ENCODE assay signal across 8 cellular contexts in the genomic region with DNA sequence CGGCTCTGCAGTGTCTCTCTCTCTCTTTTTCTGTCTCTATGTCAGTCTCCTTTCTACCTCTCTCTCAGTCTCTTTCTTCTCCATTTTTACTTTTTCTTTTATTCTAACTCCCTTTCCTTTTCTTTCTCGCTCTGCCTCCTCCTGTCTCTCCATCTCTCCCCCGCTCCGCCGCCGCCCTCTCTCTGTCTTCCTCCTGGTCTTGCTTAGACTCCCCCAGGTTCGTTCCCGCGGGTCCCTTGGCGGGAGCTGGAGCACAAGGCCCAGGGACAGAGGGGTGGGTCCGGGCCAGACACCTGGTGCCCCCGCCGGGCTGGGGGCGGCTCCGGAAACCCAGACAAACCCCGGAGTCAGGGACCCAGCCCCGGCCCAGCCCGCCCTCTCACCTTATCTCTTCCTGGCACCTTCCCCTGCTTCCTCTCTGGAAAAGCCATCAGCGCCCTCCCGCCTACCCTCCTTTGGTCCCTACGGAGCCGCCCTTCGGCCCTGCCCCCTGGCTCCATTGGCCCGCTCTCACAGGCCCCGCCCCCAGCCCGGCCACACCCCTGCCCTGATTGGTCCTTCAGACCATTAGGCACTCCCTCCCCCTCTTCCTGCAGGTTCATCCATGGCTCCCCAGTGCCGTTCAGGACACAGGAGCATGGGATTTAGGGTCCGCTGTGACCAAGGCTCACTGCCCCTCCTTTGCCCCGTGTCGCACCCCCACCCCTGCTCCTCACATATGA. TPM values are rescaled to one million over a fixed set of nuclear protein-coding genes. Genes with fewer than 3 reads are reported as not detected.
DNase-seq lines count a peak whose midpoint lies in the region; ATAC-seq, FAIRE-seq and TF ChIP-seq lines count a peak whose summit lies in the region.

No MANE protein-coding gene starts in this region.

- peaks cover 44% of the 10 kb centered on the region for H3K27me3 Mint-ChIP-seq in brain

- no peaks in the 10 kb centered on the region for H3K27me3 ChIP-seq in HAP-1 (ENCODE audit: low read depth)
- H3K27me3 ChIP-seq in RWPE2 (ENCODE audit: insufficient read depth, poor library complexity, severe bottlenecking): no peaks in the 10 kb centered on the region
- H3K27me3 ChIP-seq in keratinocyte (ENCODE audit: control insufficient read depth, extremely low read depth, insufficient read depth, low read length): no peaks in the 10 kb centered on the region

- peaks cover 12% of the 10 kb centered on the region for H3K4me1 Mint-ChIP-seq in brain

- H3K9me3 Mint-ChIP-seq in brain: peaks cover 0 to 11% (median 0%) of the 10 kb centered on the region in 5 experiments

- no peak for TF ChIP-seq CTCF in RWPE2 (IDR thresholded peaks at IDR 0.05; ENCODE audit: poor library complexity, severe bottlenecking)
- TF ChIP-seq CTCF in brain (conservative IDR thresholded peaks at IDR 0.05): no peak
- TF ChIP-seq CTCF in keratinocyte (optimal IDR thresholded peaks at IDR 0.05 in 1 of 3, IDR thresholded peaks at IDR 0.05 in 1 of 3, conservative IDR thresholded peaks at IDR 0.05 in 1 of 3; ENCODE audit: extremely low read depth in 1 of 3, insufficient read depth in 2 of 3, low read length in 3 of 3): no peak

- DNase-seq in HAP-1 (ENCODE audit: low spot score in 2 of 2) (peak; percentile 25 to 90), RWPE2 (ENCODE audit: low spot score) (no peak), keratinocyte (ENCODE audit: low read depth, low spot score) (no peak)
- DNase-seq in stimulated activated CD4-positive, alpha-beta T cell treated with anti-CD3 and anti-CD28 coated beads, Interleukin-2, amount 100 ng/mL, for 48 hours: peak; percentile 52 to 62

- H3K27ac ChIP-seq in RWPE2 (ENCODE audit: poor library complexity, severe bottlenecking) (peak overlapping the region; percentile 97), keratinocyte (ENCODE audit: control insufficient read depth, insufficient read depth, low read length) (peak overlapping the region; percentile 94)

- H3K9me1 ChIP-seq in keratinocyte (ENCODE audit: control insufficient read depth, extremely low read depth, insufficient read depth, low read length): no peaks in the 10 kb centered on the region

- peak overlapping the region; percentile 77 for H3K9ac ChIP-seq in keratinocyte (ENCODE audit: control insufficient read depth, extremely low read depth, insufficient read depth, low read length)

- peaks cover 25% of the 10 kb centered on the region for H3K79me2 ChIP-seq in keratinocyte (ENCODE audit: control insufficient read depth, insufficient read depth, low read length)

- H3K9me3 ChIP-seq in HAP-1: no peaks in the 10 kb centered on the region
- H3K9me3 ChIP-seq in RWPE2 (ENCODE audit: severe bottlenecking): no peaks in the 10 kb centered on the region
- H3K9me3 ChIP-seq in keratinocyte (ENCODE audit: control insufficient read depth, low read depth, low read length): no peaks in the 10 kb centered on the region

- no peak overlapping the region for H2AFZ ChIP-seq in keratinocyte (ENCODE audit: control insufficient read depth, low read length)

- H3K4me3 ChIP-seq in HAP-1: peak overlapping the region; percentile 28
- H3K4me3 ChIP-seq in RWPE2 (ENCODE audit: severe bottlenecking): peak overlapping the region; percentile 21
- H3K4me3 ChIP-seq in keratinocyte (ENCODE audit: control insufficient read depth in 2 of 3, extremely low read depth in 1 of 3, insufficient read depth in 2 of 3, low read depth in 1 of 3, low read length in 3 of 3): peak overlapping the region; percentile 19 to 67 (median 66)

- dilution Hi-C loops in keratinocyte (cut with MboI; ENCODE audit: extremely low pct_ligation_motif_present, low sequenced_read_pairs): no loop called here

- H3K36me3 ChIP-seq in HAP-1 (replicated peaks): no peaks in the 10 kb centered on the region
- peaks cover 93% of the 10 kb centered on the region for H3K36me3 ChIP-seq in RWPE2 (ENCODE audit: low read depth)
- H3K36me3 ChIP-seq in keratinocyte (ENCODE audit: control insufficient read depth in 2 of 2, extremely low read depth in 1 of 2, insufficient read depth in 2 of 2, low read length in 2 of 2): peaks cover 22 to 40% of the 10 kb centered on the region in 2 experiments

- in situ Hi-C loops in HAP-1 (cut with MboI; ENCODE audit: low sequenced_read_pairs): no loop called here

- peaks cover 41% of the 10 kb centered on the region for H3K36me3 Mint-ChIP-seq in brain

- no peaks in the 10 kb centered on the region; the same call in 1 of the 2 replicates for H3K4me1 ChIP-seq in HAP-1
- peaks cover 34% of the 10 kb centered on the region for H3K4me1 ChIP-seq in RWPE2 (ENCODE audit: insufficient read depth, poor library complexity, severe bottlenecking)
- H3K4me1 ChIP-seq in keratinocyte (ENCODE audit: control insufficient read depth, extremely low read depth, insufficient read depth, low read length): peaks cover 37% of the 10 kb centered on the region

- H3K4me3 Mint-ChIP-seq in brain: peak overlapping the region; percentile 61 to 77 (median 62)

- FAIRE-seq in keratinocyte (lab: Jason Lieb, UNC): peak; percentile 23

- peak overlapping the region in 2 of 5 experiments; percentile 39 to 76 for H3K27ac Mint-ChIP-seq in brain

- peak overlapping the region; percentile 90 for H3K4me2 ChIP-seq in keratinocyte (ENCODE audit: control insufficient read depth, extremely low read depth, insufficient read depth, low read depth, low read length)

- H4K20me1 ChIP-seq in keratinocyte (ENCODE audit: control insufficient read depth, extremely low read depth, insufficient read depth, low read length): peaks cover 2% of the 10 kb centered on the region

- ATAC-seq in RWPE2 (ENCODE audit: low read depth): peak; percentile 21; the same call in 1 of the 3 replicates
- ATAC-seq in HG03196 (IDR thresholded peaks at IDR 0.05; ENCODE audit: unreplicated experiment): no peak
- ATAC-seq in HG02885 (IDR thresholded peaks at IDR 0.05; ENCODE audit: poor library complexity, unreplicated experiment): no peak
- ATAC-seq in HG03342 (IDR thresholded peaks at IDR 0.05; ENCODE audit: unreplicated experiment): no peak

RNA-seq across cellular contexts. Expression of a gene that starts 15.4 kb away (rescaled TPM):
- polyA plus RNA-seq in brain (ENCODE audit: insufficient read depth, low read depth, low replicate concordance) (421 TPM), keratinocyte (64.5 to 80.2 TPM (median 73.9 TPM) in 3 replicates)
- 126 TPM for polyA plus RNA-seq in keratinocyte (2011; ENCODE audit: low read depth)
- polyA plus RNA-seq in keratinocyte (2011; cell fraction: cytosol; rRNA removed): 33.7 and 90.4 TPM in 2 replicates
- 50.2 and 59.6 TPM in 2 replicates for polyA plus RNA-seq in keratinocyte (2011; cell fraction: nucleus; rRNA removed)
- 137 and 149 TPM in 2 replicates for polyA plus RNA-seq in keratinocyte (2012; ENCODE audit: low replicate concordance)
- 29.1 to 62.5 TPM (median 32.3 TPM) in 3 replicates for polyA minus RNA-seq in keratinocyte
- 129 TPM for polyA minus RNA-seq in keratinocyte (2011; cell fraction: cytosol; rRNA and poly(A)+ RNA removed)
- 28.0 and 30.9 TPM in 2 replicates for polyA minus RNA-seq in keratinocyte (2011; cell fraction: nucleus; rRNA and poly(A)+ RNA removed)

RNA-seq across cellular contexts. Expression of a gene that starts 16.7 kb away (rescaled TPM):
- 21.0 TPM for polyA plus RNA-seq in brain (ENCODE audit: insufficient read depth, low read depth, low replicate concordance)
- 18.3 to 48.5 TPM (median 23.7 TPM) in 3 replicates for polyA plus RNA-seq in keratinocyte
- polyA plus RNA-seq in keratinocyte (2011; ENCODE audit: low read depth): 35.1 TPM
- 43.9 and 91.5 TPM in 2 replicates for polyA plus RNA-seq in keratinocyte (2011; cell fraction: cytosol; rRNA removed)
- polyA plus RNA-seq in keratinocyte (2011; cell fraction: nucleus; rRNA removed): 95.6 and 141 TPM in 2 replicates
- 71.1 and 183 TPM in 2 replicates for polyA plus RNA-seq in keratinocyte (2012; ENCODE audit: low replicate concordance)
- polyA minus RNA-seq in keratinocyte: 26.8 to 216 TPM (median 31.6 TPM) in 3 replicates
- polyA minus RNA-seq in keratinocyte (2011; cell fraction: cytosol; rRNA and poly(A)+ RNA removed): 198 TPM
- 114 and 133 TPM in 2 replicates for polyA minus RNA-seq in keratinocyte (2011; cell fraction: nucleus; rRNA and poly(A)+ RNA removed)

RNA-seq across cellular contexts. Expression of a gene that starts 48.5 kb away (rescaled TPM):
- polyA plus RNA-seq in brain (ENCODE audit: insufficient read depth, low read depth, low replicate concordance): 926 TPM
- polyA plus RNA-seq in keratinocyte: 421 to 777 TPM (median 509 TPM) in 3 replicates
- polyA plus RNA-seq in keratinocyte (2011; ENCODE audit: low read depth): 95.6 TPM
- polyA plus RNA-seq in keratinocyte (2011; cell fraction: cytosol; rRNA removed): 628 and 828 TPM in 2 replicates
- polyA plus RNA-seq in keratinocyte (2011; cell fraction: nucleus; rRNA removed): 193 and 224 TPM in 2 replicates
- 242 and 370 TPM in 2 replicates for polyA plus RNA-seq in keratinocyte (2012; ENCODE audit: low replicate concordance)
- 130 to 266 TPM (median 265 TPM) in 3 replicates for polyA minus RNA-seq in keratinocyte
- polyA minus RNA-seq in keratinocyte (2011; cell fraction: cytosol; rRNA and poly(A)+ RNA removed): 221 TPM
- polyA minus RNA-seq in keratinocyte (2011; cell fraction: nucleus; rRNA and poly(A)+ RNA removed): 38.6 and 40.7 TPM in 2 replicates

Comparison
In these comparisons a context has a peak if more than half of its experiments do, and no peak if none do; other contexts are left out.
1. DNase-seq: peak in HAP-1 (2 of 2) and stimulated activated CD4-positive, alpha-beta T cell treated with anti-CD3 and anti-CD28 coated beads, Interleukin-2, amount 100 ng/mL, for 48 hours (2 of 2); none in RWPE2 (single experiment) and keratinocyte (single experiment).
2. Peak in every context shown above with its lines, with median percentiles within 50 percentile points of each other: H3K4me3 ChIP-seq.